In genomic region chr10:77588886-77589285, GRCh38 we compare ENCODE assay signal across 1 cellular context.
TF ChIP-seq lines count a peak whose summit lies in the region.

No MANE protein-coding gene starts in this region.

TF ChIP-seq in IMR-90, 13 proteins besides CTCF, POLR2A, EP300 and RAD21 (continued from another document):
- TF ChIP-seq ELK1 (IDR thresholded peaks at IDR 0.05; ENCODE audit: borderline replicate concordance, low read depth, low read length) (no peak), MAFK (IDR thresholded peaks at IDR 0.05; ENCODE audit: low read depth, low read length) (no peak), USF2 (IDR thresholded peaks at IDR 0.05; ENCODE audit: low read depth, low read length) (no peak), NFE2L2 (IDR thresholded peaks at IDR 0.05; ENCODE audit: low read depth, low read length) (no peak), FOS (IDR thresholded peaks at IDR 0.05; ENCODE audit: low read depth, low read length) (no peak), MXI1 (IDR thresholded peaks at IDR 0.05; ENCODE audit: borderline replicate concordance, low read depth, low read length) (no peak), CEBPB (IDR thresholded peaks at IDR 0.05; ENCODE audit: low read depth, low read length) (no peak), BHLHE40 (IDR thresholded peaks at IDR 0.05; ENCODE audit: low read depth, low read length) (no peak), SMC3 (IDR thresholded peaks at IDR 0.05; ENCODE audit: low read depth, low read length) (no peak)
